22 cellular contexts compared by ENCODE assay signal in the genomic region with DNA sequence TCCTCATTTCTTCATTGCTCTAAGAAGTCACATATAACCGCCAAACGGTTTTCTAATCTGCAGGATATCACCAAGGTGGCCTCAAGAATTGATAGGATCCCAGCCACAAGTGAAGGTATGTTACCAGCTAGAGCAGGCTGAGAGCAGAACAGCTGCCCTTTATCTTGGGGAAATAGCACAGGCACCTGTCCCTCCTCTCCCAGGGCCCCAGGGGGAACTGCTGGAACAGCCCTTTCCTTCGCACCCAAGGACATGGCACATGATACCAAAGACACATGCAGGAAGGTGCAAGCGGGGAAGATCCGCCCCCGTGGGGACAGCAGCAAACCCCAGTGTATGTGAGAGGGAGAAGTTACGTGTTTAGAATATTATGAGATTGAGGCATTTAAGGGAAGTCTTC.
"Had no signal": no experiment of that assay in that cellular context is flagged by ENCODE, and none has a peak within 500 bp of the region (broad histone marks: within the 10 kb centered on the region; RNA-seq: fewer than 3 reads in every experiment).

No MANE protein-coding gene starts in this region.

- H3K4me3 Mint-ChIP-seq: activated T-cell treated with anti-CD3 and anti-CD28 coated beads, Interleukin-2, amount 50 U/mL, for 24 hours; activated T-helper 17 cell treated with anti-CD3 and anti-CD28 coated beads, Interleukin-2, amount 50 U/mL, for 72 hours; naive thymus-derived CD8-positive, alpha-beta T cell; neural progenitor cell; stimulated activated effector memory CD8-positive, alpha-beta T cell treated with anti-CD3 and anti-CD28 coated beads, Interleukin-12 subunit alpha, Interleukin-12 subunit beta, amount 100 ng/mL, for 72 hours; WTC11 had no signal

- H3K36me3 Mint-ChIP-seq: activated naive CD4-positive, alpha-beta T cell treated with anti-CD3 and anti-CD28 coated beads, Interleukin-2, amount 50 U/mL, for 72 hours; naive thymus-derived CD8-positive, alpha-beta T cell; stimulated activated effector memory CD8-positive, alpha-beta T cell treated with anti-CD3 and anti-CD28 coated beads, Interleukin-12 subunit alpha, Interleukin-12 subunit beta, amount 100 ng/mL, for 72 hours; WTC11 had no signal

- H3K9me3 ChIP-seq: lower lobe of right lung, right atrium auricular region, testis, upper lobe of left lung had no signal

- H3K27ac ChIP-seq: brain microvascular endothelial cell, lower lobe of right lung, neural progenitor cell, right atrium auricular region, upper lobe of left lung had no signal

- H3K4me1 ChIP-seq: lower lobe of right lung, neural progenitor cell had no signal

- DNase-seq: activated T-cell treated with anti-CD3 and anti-CD28 coated beads, Interleukin-2, amount 50 U/mL, for 24 hours; aorta; brain microvascular endothelial cell; central memory CD4-positive, alpha-beta T cell; dermis blood vessel endothelial cell; effector CD8-positive, alpha-beta T cell; erythroblast; foreskin fibroblast; left colon; lower lobe of right lung; naive thymus-derived CD8-positive, alpha-beta T cell; stimulated activated CD4-positive, alpha-beta T cell treated with anti-CD3 and anti-CD28 coated beads, Interleukin-2, amount 100 ng/mL, for 24 hours; T1000; testis; upper lobe of left lung had no signal

- H3K27me3 ChIP-seq: brain microvascular endothelial cell, neural progenitor cell, right atrium auricular region, testis, upper lobe of left lung had no signal

- H3K27ac Mint-ChIP-seq: activated naive CD4-positive, alpha-beta T cell treated with anti-CD3 and anti-CD28 coated beads, Interleukin-2, amount 50 U/mL, for 72 hours; activated T-cell treated with anti-CD3 and anti-CD28 coated beads, Interleukin-2, amount 50 U/mL, for 24 hours; activated T-helper 17 cell treated with anti-CD3 and anti-CD28 coated beads, Interleukin-2, amount 50 U/mL, for 72 hours; naive thymus-derived CD8-positive, alpha-beta T cell; neural progenitor cell; stimulated activated effector memory CD8-positive, alpha-beta T cell treated with anti-CD3 and anti-CD28 coated beads, Interleukin-12 subunit alpha, Interleukin-12 subunit beta, amount 100 ng/mL, for 72 hours; WTC11 had no signal

- H3K4me1 Mint-ChIP-seq: activated T-helper 17 cell treated with anti-CD3 and anti-CD28 coated beads, Interleukin-2, amount 50 U/mL, for 72 hours; neural progenitor cell; stimulated activated effector memory CD8-positive, alpha-beta T cell treated with anti-CD3 and anti-CD28 coated beads, Interleukin-12 subunit alpha, Interleukin-12 subunit beta, amount 100 ng/mL, for 72 hours; WTC11 had no signal

- ATAC-seq: activated naive CD4-positive, alpha-beta T cell treated with anti-CD3 and anti-CD28 coated beads, Interleukin-2, amount 50 U/mL, for 72 hours; activated T-helper 17 cell treated with anti-CD3 and anti-CD28 coated beads, Interleukin-2, amount 50 U/mL, for 72 hours; left colon; lower lobe of right lung; naive thymus-derived CD8-positive, alpha-beta T cell; stimulated activated effector memory CD8-positive, alpha-beta T cell treated with anti-CD3 and anti-CD28 coated beads, Interleukin-12 subunit alpha, Interleukin-12 subunit beta, amount 100 ng/mL, for 72 hours; WTC11 had no signal

- H3K4me3 ChIP-seq: lower lobe of right lung, neural progenitor cell, right atrium auricular region, skin epidermis, testis, upper lobe of left lung had no signal

- H3K9me3 Mint-ChIP-seq: activated naive CD4-positive, alpha-beta T cell treated with anti-CD3 and anti-CD28 coated beads, Interleukin-2, amount 50 U/mL, for 72 hours; activated T-cell treated with anti-CD3 and anti-CD28 coated beads, Interleukin-2, amount 50 U/mL, for 24 hours; activated T-helper 17 cell treated with anti-CD3 and anti-CD28 coated beads, Interleukin-2, amount 50 U/mL, for 72 hours; naive thymus-derived CD8-positive, alpha-beta T cell; neural progenitor cell; stimulated activated effector memory CD8-positive, alpha-beta T cell treated with anti-CD3 and anti-CD28 coated beads, Interleukin-12 subunit alpha, Interleukin-12 subunit beta, amount 100 ng/mL, for 72 hours; WTC11 had no signal

- H3K36me3 ChIP-seq: brain microvascular endothelial cell, lower lobe of right lung, neural progenitor cell, right atrium auricular region, upper lobe of left lung had no signal

- H2AFZ ChIP-seq: neural progenitor cell had no signal

- H3K27me3 Mint-ChIP-seq: activated T-cell treated with anti-CD3 and anti-CD28 coated beads, Interleukin-2, amount 50 U/mL, for 24 hours had no signal

- H3K4me2 ChIP-seq: neural progenitor cell had no signal
